In genomic region chr17:73307130-73307529, GRCh38 we compare ENCODE assay signal across 7 cellular contexts. TPM values are rescaled to one million over a fixed set of nuclear protein-coding genes. Genes with fewer than 3 reads are reported as not detected.
A peak's percentile ranks its signal among the peaks of the same experiment; 100 is the strongest.
DNase-seq lines count a peak whose midpoint lies in the region; TF ChIP-seq lines count a peak whose summit lies in the region.

No MANE protein-coding gene starts in this region.

- intact Hi-C loops in breast epithelium (cut with DNase I; ENCODE audit: low total_unique reads) (no loop called here), tibial artery (cut with DNase I; ENCODE audit: low total_unique reads) (loop anchor here (10.0 kb wide), 1 partner anchor 212 kb away; the partner anchor contains the start of gene SLC39A11)

- TF ChIP-seq CTCF in breast epithelium (IDR thresholded peaks at IDR 0.05) (no peak), tibial artery (IDR thresholded peaks at IDR 0.05) (no peak), GM13976 (IDR thresholded peaks at IDR 0.05; ENCODE audit: borderline replicate concordance, control extremely low read depth, extremely low read depth, insufficient read depth, missing control alignments) (no peak)

- in situ Hi-C loops in GM13976 (cut with MboI; ENCODE audit: low sequenced_read_pairs, unreplicated experiment), result no loop called here

- no peak for TF ChIP-seq POLR2A in breast epithelium (IDR thresholded peaks at IDR 0.05)

- peak overlapping the region; percentile 98 to 99 for H3K27ac ChIP-seq in breast epithelium
- peak overlapping the region; percentile 97 to 98 for H3K27ac ChIP-seq in tibial artery

- H3K36me3 ChIP-seq in breast epithelium (no peaks in the 10 kb centered on the region), tibial artery (no peaks in the 10 kb centered on the region)

- H3K4me3 ChIP-seq in breast epithelium, result peak overlapping the region in 2 of 3 donors; percentile 93 to 97
- no peak overlapping the region for H3K4me3 ChIP-seq in tibial artery

- H3K4me1 ChIP-seq in breast epithelium (peaks cover 5 to 24% of the 10 kb centered on the region in 2 donors), tibial artery (peaks cover 0 to 75% (median 66%) of the 10 kb centered on the region in 4 donors)

- DNase-seq in NCI-H1105 treated with DMSO at 0.1 percent for 48 hours (lab: John Stamatoyannopoulos, UW) (peak; percentile 46), breast epithelium (ENCODE audit: low spot score in 2 of 2) (peak in 1 of 2 donors; percentile 62), medulla oblongata (ENCODE audit: extremely low spot score) (peak; percentile 79), tibial artery (peak in 1 of 2 donors; percentile 79), GM13976 (ENCODE audit: low spot score) (no peak), NOMO-1 treated with DMSO at 0.1 percent for 48 hours (lab: John Stamatoyannopoulos, UW; ENCODE audit: unreplicated experiment) (no peak)
- DNase-seq in activated CD8-positive, alpha-beta memory T cell treated with anti-CD3 and anti-CD28 coated beads, Interleukin-2, amount 50 U/mL, for 48 hours, result no peak

- H3K27me3 ChIP-seq in breast epithelium (no peaks in the 10 kb centered on the region), tibial artery (no peaks in the 10 kb centered on the region)

- no peaks in the 10 kb centered on the region for H3K9me3 ChIP-seq in breast epithelium
- no peaks in the 10 kb centered on the region for H3K9me3 ChIP-seq in tibial artery

RNA-seq across cellular contexts. Expression of gene CDC42EP4, which starts 4.7 kb away (rescaled TPM):
- total RNA-seq in breast epithelium, result 100 to 1,000 TPM in 2 of 3 donors, 10 to 100 TPM in 1; 71.0 to 141 (median 112) TPM

RNA-seq across cellular contexts. Expression of gene CPSF4L, which starts 45.5 kb away (rescaled TPM):
- total RNA-seq in breast epithelium, result under 1 TPM in 1 of 3 donors, not detected in 2; 0.29 TPM

Comparison
In these comparisons a context has a peak if more than half of its experiments do, and no peak if none do; other contexts are left out.
1. DNase-seq: peak in NCI-H1105 treated with DMSO at 0.1 percent for 48 hours (single experiment) and medulla oblongata (single experiment); none in activated CD8-positive, alpha-beta memory T cell treated with anti-CD3 and anti-CD28 coated beads, Interleukin-2, amount 50 U/mL, for 48 hours (single experiment), GM13976 (single experiment) and NOMO-1 treated with DMSO at 0.1 percent for 48 hours (single experiment).
2. H3K4me3 ChIP-seq: peak in breast epithelium (2 of 3); none in tibial artery (0 of 2).